8 cellular contexts compared by ENCODE assay signal in genomic region chr12:5796171-5797091, GRCh38.
DNase-seq lines count a peak whose midpoint lies in the region; ATAC-seq, FAIRE-seq and TF ChIP-seq lines count a peak whose summit lies in the region.

No MANE protein-coding gene starts in this region.

- FAIRE-seq in A549 (lab: Jason Lieb, UNC): no peak

- ATAC-seq in A549 (peak; percentile 51 to 94; a peak in 4 of 6 replicates), left cardiac atrium (peak; percentile 70 to 77), GM21381 (IDR thresholded peaks at IDR 0.05; ENCODE audit: unreplicated experiment) (no peak), GM21526 (IDR thresholded peaks at IDR 0.05; ENCODE audit: low FRiP score, unreplicated experiment) (no peak)

- no peak overlapping the region for H3K4me2 ChIP-seq in A549

- TF ChIP-seq POLR2A in A549 (IDR thresholded peaks at IDR 0.05; ENCODE audit: low read length): no peak

- H3K4me3 ChIP-seq in A549: no peak overlapping the region
- no peak overlapping the region for H3K4me3 ChIP-seq in GM12865 (ENCODE audit: low read depth, low read length)
- H3K4me3 ChIP-seq in SJCRH30: no peak overlapping the region

- 37% methylated on average over 15 of the region's 19 CpGs for WGBS in A549 (ENCODE audit: missing lambda C conversion rate)

- intact Hi-C loops in left cardiac atrium (cut with DNase I): no loop called here

- H3K36me3 ChIP-seq in SJCRH30: no peaks in the 10 kb centered on the region

- POLR2A ChIA-PET in A549 (lab: Yijun Ruan, JAX): no interaction called here

- TF ChIP-seq EP300 in A549 (IDR thresholded peaks at IDR 0.05): no peak

- CTCF ChIA-PET in A549 (lab: Yijun Ruan, JAX): interaction anchor here (0.6 to 2.5 kb wide), 6 partner anchors 10 to 771 kb away, joined by 3 to 12 read pairs (median 4); no protein-coding TSS in a partner anchor

- H3K27me3 ChIP-seq in SJCRH30: no peaks in the 10 kb centered on the region

- H3K27ac ChIP-seq in A549 (no peak overlapping the region), SJCRH30 (no peak overlapping the region)

- H3K9me3 ChIP-seq in A549 (no peaks in the 10 kb centered on the region), SJCRH30 (replicated peaks) (no peaks in the 10 kb centered on the region)

- DNase-seq in A549 (ENCODE audit: low read depth in 1 of 2, low spot score in 1 of 2) (peak; percentile 17 to 28), GM12865 (ENCODE audit: low read depth) (peak; percentile 22), SJCRH30 (peak; percentile 66 to 77), left cardiac atrium (peak; percentile 46), cerebellum (ENCODE audit: low spot score) (no peak)
- DNase-seq in stimulated activated CD8-positive, alpha-beta memory T cell treated with anti-CD3 and anti-CD28 coated beads, Interleukin-4, amount 100 ng/mL, for 24 hours (ENCODE audit: low read depth): peak; percentile 10

- peak; percentile 30 for TF ChIP-seq CTCF in A549 (IDR thresholded peaks at IDR 0.05)
- TF ChIP-seq CTCF in GM12865 (IDR thresholded peaks at IDR 0.05; ENCODE audit: insufficient read depth, low read depth, low read length, missing control alignments): peak; percentile 48

- no peaks in the 10 kb centered on the region for H3K4me1 ChIP-seq in A549
- no peaks in the 10 kb centered on the region for H3K4me1 ChIP-seq in SJCRH30

- TF ChIP-seq RAD21 in A549 (conservative IDR thresholded peaks at IDR 0.05 in 1 of 2, IDR thresholded peaks at IDR 0.05 in 1 of 2): peak; percentile 55 to 83

TF ChIP-seq in A549, 52 proteins besides CTCF, POLR2A, EP300 and RAD21:
- TF ChIP-seq SMC3 (IDR thresholded peaks at IDR 0.05): 0 out of 3 replicates have a peak, but pooled peaks have one; percentile 21
- TF ChIP-seq RNF2 (IDR thresholded peaks at IDR 0.05; ENCODE audit: borderline replicate concordance, low read depth): no peak

Comparison
In these comparisons a context has a peak if more than half of its experiments do, and no peak if none do; other contexts are left out.
1. ATAC-seq: peak in A549 (2 of 2) and left cardiac atrium (2 of 2); none in GM21381 (single experiment) and GM21526 (single experiment).